17 cellular contexts compared by ENCODE assay signal in the genomic region with DNA sequence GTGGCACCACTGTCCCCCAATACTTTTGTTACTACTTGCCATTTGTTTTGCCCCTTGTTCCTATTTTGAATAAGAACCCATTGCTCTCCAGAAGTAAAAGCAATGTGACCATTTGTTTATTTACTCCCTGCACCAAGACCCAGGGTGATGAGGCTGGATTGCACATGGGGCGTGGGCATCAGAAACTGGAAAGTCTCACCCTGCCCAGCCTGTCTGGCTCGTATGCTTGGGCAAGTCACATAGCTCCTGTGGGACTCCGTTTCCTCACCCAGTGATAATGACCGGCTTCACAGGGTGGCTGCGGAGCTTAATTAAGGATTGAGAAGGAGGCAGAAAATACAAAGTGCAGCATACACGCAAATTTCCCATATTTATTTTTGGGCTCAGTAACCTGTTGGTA.
DNase-seq lines count a peak whose midpoint lies in the region; ATAC-seq, FAIRE-seq and TF ChIP-seq lines count a peak whose summit lies in the region.
"Had no signal": no experiment of that assay in that cellular context is flagged by ENCODE, and none has a peak within 500 bp of the region (broad histone marks: within the 10 kb centered on the region; RNA-seq: fewer than 3 reads in every experiment).

No MANE protein-coding gene starts in this region.

- WGBS in H1 (ENCODE audit: extremely low coverage in 1 of 2, insufficient coverage in 1 of 2, insufficient read length in 1 of 2, insufficient replicate concordance in 2 of 2, low coverage in 1 of 2, low lambda C conversion rate in 2 of 2, missing lambda C conversion rate in 1 of 2), 2 experiments, result 87% methylated on average over 6 of the region's 6 CpGs; no CpG with 5 or more reads in 1 of the 2 experiments
- WGBS in esophagus squamous epithelium, 2 donors, result 65 to 74% methylated on average over 5 of the region's 6 CpGs
- WGBS in suprapubic skin, result 82% methylated on average over 6 of the region's 6 CpGs

- H3K9ac ChIP-seq in H1 (replicated peaks in 1 of 4; ENCODE audit: extremely low read depth in 1 of 4, low read depth in 3 of 4, low read length in 3 of 4), result no peak overlapping the region
- H3K9ac ChIP-seq: BLaER1 had no signal

- H3K36me3 Mint-ChIP-seq in T-helper 17 cell (ENCODE audit: low read depth), result no peaks in the 10 kb centered on the region
- H3K36me3 Mint-ChIP-seq: CD14-positive monocyte had no signal

- TF ChIP-seq POLR2A in H1 (IDR thresholded peaks at IDR 0.05; ENCODE audit: control extremely low read depth in 1 of 2, low read depth in 2 of 2, low read length in 2 of 2) (no peak), esophagus squamous epithelium (IDR thresholded peaks at IDR 0.05) (no peak), suprapubic skin (IDR thresholded peaks at IDR 0.05) (no peak)

- CTCF ChIA-PET in H1 (lab: Charles Lee; ENCODE audit: partially characterized antibody), result interaction anchor here (0.8 to 2.0 kb wide), 4 partner anchors 13 to 270 kb away, joined by 3 to 4 read pairs (median 3); no protein-coding TSS in a partner anchor

- H3K4me1 Mint-ChIP-seq in T-helper 17 cell, result peaks cover 43% of the 10 kb centered on the region
- H3K4me1 Mint-ChIP-seq: CD14-positive monocyte had no signal

- no peaks in the 10 kb centered on the region for H3K79me2 ChIP-seq in H1 (ENCODE audit: control insufficient read depth in 1 of 2, insufficient read depth in 2 of 2, low read length in 2 of 2)

- H3K56ac ChIP-seq in H1 (replicated peaks; ENCODE audit: insufficient read length, low read depth, low read length), result no peak overlapping the region

- H2BK20ac ChIP-seq in H1 (ENCODE audit: low read length), result no peak overlapping the region

- peak overlapping the region; percentile 71 for H3K27ac Mint-ChIP-seq in T-helper 17 cell
- H3K27ac Mint-ChIP-seq: CD14-positive monocyte had no signal

- H3K4me2 ChIP-seq in H1 (ENCODE audit: insufficient read depth in 1 of 2, low read depth in 2 of 2, low read length in 2 of 2), result no peak overlapping the region
- H3K4me2 ChIP-seq: BLaER1 had no signal

- H3K27me3 Mint-ChIP-seq in T-helper 17 cell, result no peaks in the 10 kb centered on the region
- H3K27me3 Mint-ChIP-seq: CD4-positive, alpha-beta memory T cell had no signal

- TF ChIP-seq CTCF in H1 (IDR thresholded peaks at IDR 0.05; ENCODE audit: control extremely low read depth in 1 of 3, insufficient read depth in 1 of 3, low read depth in 1 of 3, low read length in 3 of 3) (no peak), esophagus squamous epithelium (IDR thresholded peaks at IDR 0.05) (no peak), suprapubic skin (IDR thresholded peaks at IDR 0.05) (no peak)

- no peak for DNase-seq in T-helper 17 cell
- DNase-seq in H1 (ENCODE audit: low read depth in 1 of 2, low spot score in 2 of 2), result no peak
- no peak for DNase-seq in esophagus squamous epithelium (lab: John Stamatoyannopoulos, UW)
- DNase-seq in suprapubic skin (ENCODE audit: low spot score in 2 of 2), result no peak
- DNase-seq in RPMI8226, result no peak
- no peak for DNase-seq in KG1 (lab: John Stamatoyannopoulos, UW)
- DNase-seq in GOT3 (lab: John Stamatoyannopoulos, UW), result no peak
- DNase-seq: 8988T; CD4-positive, alpha-beta memory T cell; DMS153; DMS79; GDM1 had no signal

- peak overlapping the region; percentile 82; the same call in 1 of the 2 replicates for H2BK15ac ChIP-seq in H1 (ENCODE audit: low read length)

- no peaks in the 10 kb centered on the region for H3K79me1 ChIP-seq in H1 (ENCODE audit: low read depth, low read length)

- ATAC-seq in T-helper 17 cell, result no peak

- H3K27ac ChIP-seq in H1 (ENCODE audit: low read depth, low read length) (no peak overlapping the region), esophagus squamous epithelium (peak overlapping the region; percentile 5 to 76 (median 68)), suprapubic skin (peak overlapping the region; percentile 65)
- H3K27ac ChIP-seq: BLaER1 had no signal

- no peak overlapping the region for H2BK120ac ChIP-seq in H1 (replicated peaks; ENCODE audit: low read depth, low read length)

- H2BK5ac ChIP-seq in H1 (ENCODE audit: low read depth, low read length), result peak overlapping the region; percentile 17; the same call in 1 of the 2 replicates

- H4K8ac ChIP-seq in H1 (ENCODE audit: extremely low read depth, insufficient read depth, low read length), result no peak overlapping the region; the same call in 1 of the 2 replicates

- peaks cover 3 to 31% (median 20%) of the 10 kb centered on the region in 4 experiments for H3K4me1 ChIP-seq in H1 (replicated peaks in 1 of 4; ENCODE audit: control insufficient read depth in 3 of 4, insufficient read depth in 4 of 4, low read length in 3 of 4)
- peaks cover 12 to 63% (median 22%) of the 10 kb centered on the region in 3 donors for H3K4me1 ChIP-seq in esophagus squamous epithelium
- peaks cover 19% of the 10 kb centered on the region for H3K4me1 ChIP-seq in suprapubic skin

- H3K4me3 Mint-ChIP-seq in T-helper 17 cell, result no peak overlapping the region
- H3K4me3 Mint-ChIP-seq: CD14-positive monocyte; CD4-positive, alpha-beta memory T cell had no signal

- H3K23me2 ChIP-seq in H1 (ENCODE audit: low read depth, low read length), result no peaks in the 10 kb centered on the region

- H3K9me3 ChIP-seq in T-helper 17 cell (ENCODE audit: control insufficient read depth, low read length, poor library complexity, severe bottlenecking) (no peaks in the 10 kb centered on the region), H1 (ENCODE audit: insufficient read depth in 2 of 2, low read depth in 1 of 2, low read length in 1 of 2) (no peaks in the 10 kb centered on the region), esophagus squamous epithelium (no peaks in the 10 kb centered on the region), suprapubic skin (no peaks in the 10 kb centered on the region)
- H3K9me3 ChIP-seq: BLaER1, HAP-1 had no signal

- H2BK12ac ChIP-seq in H1 (ENCODE audit: low read depth, low read length), result peak overlapping the region; percentile 75

- POLR2A ChIA-PET in H1 (lab: Charles Lee; ENCODE audit: partially characterized antibody), result interaction anchor here (1.0 to 1.2 kb wide), 2 partner anchors 15 to 29 kb away, joined by 3 read pairs; no protein-coding TSS in a partner anchor

- H3K18ac ChIP-seq in H1 (ENCODE audit: extremely low read depth, low read length), result peak overlapping the region; percentile 29; the same call in 1 of the 2 replicates

- H4K5ac ChIP-seq in H1 (ENCODE audit: insufficient read length, low read depth, low read length), result no peak overlapping the region

- H3K27me3 ChIP-seq in H1 (replicated peaks in 1 of 4; ENCODE audit: control insufficient read depth in 3 of 4, extremely low read depth in 1 of 4, insufficient read depth in 3 of 4, low read length in 3 of 4), result no peaks in the 10 kb centered on the region
- no peaks in the 10 kb centered on the region for H3K27me3 ChIP-seq in esophagus squamous epithelium
- H3K27me3 ChIP-seq in suprapubic skin, result no peaks in the 10 kb centered on the region
- H3K27me3 ChIP-seq: BLaER1 had no signal

- H2AK5ac ChIP-seq in H1 (ENCODE audit: low read depth, low read length), result no peak overlapping the region

- no peaks in the 10 kb centered on the region for H4K20me1 ChIP-seq in H1 (replicated peaks in 1 of 2; ENCODE audit: control insufficient read depth in 1 of 2, insufficient read depth in 2 of 2, low read length in 2 of 2)
- H4K20me1 ChIP-seq: BLaER1 had no signal

- no peak for TF ChIP-seq RAD21 in H1 (IDR thresholded peaks at IDR 0.05 in 1 of 2, conservative IDR thresholded peaks at IDR 0.05 in 1 of 2; ENCODE audit: low read depth in 2 of 2, low read length in 2 of 2)

- H2AFZ ChIP-seq in H1 (ENCODE audit: low read length), result no peak overlapping the region

- no peak overlapping the region for H3K14ac ChIP-seq in H1 (ENCODE audit: insufficient read length)

- no peak for FAIRE-seq in H1 (lab: Jason Lieb, UNC)
- FAIRE-seq: GM12892, GM18507 had no signal

- H3K4ac ChIP-seq in H1 (replicated peaks; ENCODE audit: insufficient read length, low read depth, low read length), result no peak overlapping the region

- H4K91ac ChIP-seq in H1 (replicated peaks; ENCODE audit: insufficient read length, low read length), result peak overlapping the region; percentile 20

- H3K36me3 ChIP-seq in H1 (ENCODE audit: control insufficient read depth in 2 of 4, insufficient read depth in 4 of 4, low read length in 3 of 4) (no peaks in the 10 kb centered on the region), esophagus squamous epithelium (no peaks in the 10 kb centered on the region), suprapubic skin (no peaks in the 10 kb centered on the region)
- H3K36me3 ChIP-seq: BLaER1, HAP-1 had no signal

- H3K4me3 ChIP-seq in H1 (ENCODE audit: extremely low read depth in 1 of 4, insufficient read depth in 2 of 4, low read depth in 3 of 4, low read length in 4 of 4) (no peak overlapping the region), esophagus squamous epithelium (no peak overlapping the region), suprapubic skin (no peak overlapping the region)
- H3K4me3 ChIP-seq: BLaER1, HAP-1 had no signal

- no peak for TF ChIP-seq EP300 in H1 (IDR thresholded peaks at IDR 0.05; ENCODE audit: borderline replicate concordance in 1 of 2, low read depth in 2 of 2, low read length in 2 of 2)
- no peak for TF ChIP-seq EP300 in suprapubic skin (IDR thresholded peaks at IDR 0.05)

- intact Hi-C loops in esophagus squamous epithelium (cut with DNase I), result no loop called here

- H3K23ac ChIP-seq in H1 (ENCODE audit: insufficient read length), result no peak overlapping the region

TF ChIP-seq in H1, 55 proteins besides CTCF, POLR2A, EP300 and RAD21 (continues in another document):
- no peak for TF ChIP-seq TAF7 (optimal IDR thresholded peaks at IDR 0.05; ENCODE audit: borderline replicate concordance, low read depth, low read length)
- TF ChIP-seq, protein P1, sequence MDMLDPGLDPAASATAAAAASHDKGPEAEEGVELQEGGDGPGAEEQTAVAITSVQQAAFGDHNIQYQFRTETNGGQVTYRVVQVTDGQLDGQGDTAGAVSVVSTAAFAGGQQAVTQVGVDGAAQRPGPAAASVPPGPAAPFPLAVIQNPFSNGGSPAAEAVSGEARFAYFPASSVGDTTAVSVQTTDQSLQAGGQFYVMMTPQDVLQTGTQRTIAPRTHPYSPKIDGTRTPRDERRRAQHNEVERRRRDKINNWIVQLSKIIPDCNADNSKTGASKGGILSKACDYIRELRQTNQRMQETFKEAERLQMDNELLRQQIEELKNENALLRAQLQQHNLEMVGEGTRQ (IDR thresholded peaks at IDR 0.05; ENCODE audit: low read length), result no peak
- TF ChIP-seq TCF12 (IDR thresholded peaks at IDR 0.05; ENCODE audit: low read depth, low read length), result no peak
- no peak for TF ChIP-seq EGR1 (IDR thresholded peaks at IDR 0.05; ENCODE audit: borderline replicate concordance, low read depth, low read length)
- TF ChIP-seq BRCA1 (IDR thresholded peaks at IDR 0.05; ENCODE audit: low read depth, low read length), result no peak
- TF ChIP-seq CBX8 (IDR thresholded peaks at IDR 0.05; ENCODE audit: borderline replicate concordance, low read depth, low read length), result no peak
- no peak for TF ChIP-seq SUZ12 (IDR thresholded peaks at IDR 0.05; ENCODE audit: low read length)
- TF ChIP-seq CHD1 (IDR thresholded peaks at IDR 0.05; ENCODE audit: low read depth, low read length), result no peak
- no peak for TF ChIP-seq SIRT6 (IDR thresholded peaks at IDR 0.05; ENCODE audit: low read length)
- TF ChIP-seq CREB1 (IDR thresholded peaks at IDR 0.05), result no peak
- TF ChIP-seq POU5F1 (IDR thresholded peaks at IDR 0.05; ENCODE audit: low read depth, low read length), result no peak
